8 cellular contexts compared by ENCODE assay signal in genomic region chr6:47479156-47479541, GRCh38. TPM values are rescaled to one million over a fixed set of nuclear protein-coding genes. Genes with fewer than 3 reads are reported as not detected.
DNase-seq lines count a peak whose midpoint lies in the region; TF ChIP-seq lines count a peak whose summit lies in the region.

No MANE protein-coding gene starts in this region.

- H4K20me1 ChIP-seq in DOHH2 (ENCODE audit: control insufficient read depth, insufficient read depth, low read depth, low read length) (peaks cover 12% of the 10 kb centered on the region; the same call in 1 of the 2 replicates), OCI-LY7 (ENCODE audit: insufficient read depth, low read length) (peaks cover 42% of the 10 kb centered on the region)

- peaks cover 75% of the 10 kb centered on the region for H3K79me2 ChIP-seq in DOHH2 (ENCODE audit: control insufficient read depth, low read length)
- H3K79me2 ChIP-seq in OCI-LY7 (ENCODE audit: insufficient read depth, low read depth, low read length) = peaks cover 92% of the 10 kb centered on the region

- peak overlapping the region; percentile 92 for H3K27ac ChIP-seq in DOHH2 (ENCODE audit: low read depth, low read length)
- peak overlapping the region; percentile 97 for H3K27ac ChIP-seq in OCI-LY7 (ENCODE audit: low read depth, low read length, poor library complexity, severe bottlenecking)

- H3K4me1 Mint-ChIP-seq in endothelial cell (ENCODE audit: unreplicated experiment) = peaks cover 37% of the 10 kb centered on the region

- no peaks in the 10 kb centered on the region for H3K9me2 ChIP-seq in DOHH2 (replicated peaks; ENCODE audit: control insufficient read depth, low read length)
- H3K9me2 ChIP-seq in OCI-LY7 (ENCODE audit: insufficient read depth, low read length) = no peaks in the 10 kb centered on the region

- DNase-seq in OCI-LY7 (ENCODE audit: low spot score) (peak; percentile 55), endothelial cell (ENCODE audit: low spot score) (no peak), cerebellum (ENCODE audit: low spot score) (no peak), cerebellar nuclear complex (lab: John Stamatoyannopoulos, UW) (no peak), COR-L47 (lab: John Stamatoyannopoulos, UW) (no peak)
- no peak for DNase-seq in stimulated activated CD4-positive, alpha-beta T cell treated with anti-CD3 and anti-CD28 coated beads, Interleukin-4, amount 100 ng/mL, for 24 hours

- peak overlapping the region; percentile 99 for H3K4me3 Mint-ChIP-seq in endothelial cell (ENCODE audit: unreplicated experiment)

- H3K27ac Mint-ChIP-seq in endothelial cell (ENCODE audit: unreplicated experiment) = peak overlapping the region; percentile 97

- H3K4me1 ChIP-seq in DOHH2 (ENCODE audit: control insufficient read depth, low read length) (peaks cover 56% of the 10 kb centered on the region), OCI-LY7 (ENCODE audit: insufficient read depth, low read length, poor library complexity, severe bottlenecking) (peaks cover 63% of the 10 kb centered on the region), neuron (ENCODE audit: insufficient read depth, low read length) (peaks cover 11% of the 10 kb centered on the region)

- peaks cover 3% of the 10 kb centered on the region for H3K36me3 Mint-ChIP-seq in endothelial cell (ENCODE audit: low read depth, unreplicated experiment)

- H3K27me3 ChIP-seq in DOHH2 (ENCODE audit: control insufficient read depth, low read length) (no peaks in the 10 kb centered on the region), neuron (ENCODE audit: insufficient read depth, low read length) (peaks cover 12% of the 10 kb centered on the region)

- H3K4me3 ChIP-seq in DOHH2 (ENCODE audit: low read length) (peak overlapping the region; percentile 73), OCI-LY7 (ENCODE audit: low read depth, low read length, poor library complexity, severe bottlenecking) (peak overlapping the region; percentile 81), neuron (ENCODE audit: low read length) (peak overlapping the region; percentile 59)

- no TSS peak for BruUV-seq in OCI-LY7 (replicated peaks; lab: Mats Ljungman, UMichigan)

- H3K9me3 ChIP-seq in DOHH2 (ENCODE audit: control insufficient read depth, insufficient read depth, low read length) = no peaks in the 10 kb centered on the region
- H3K9me3 ChIP-seq in OCI-LY7 (ENCODE audit: low read length) = no peaks in the 10 kb centered on the region
- H3K9me3 ChIP-seq in neuron (ENCODE audit: low read length) = no peaks in the 10 kb centered on the region

- intact Hi-C loops in OCI-LY7 (cut with micrococcal nuclease; ENCODE audit: unreplicated experiment) = loop anchor here (5.0 kb wide), 3 partner anchors 172 to 842 kb away; partner anchors contain the start of genes CYP39A1, SLC25A27 and TNFRSF21

- POLR2A ChIA-PET in OCI-LY7 (lab: Charles Lee) = interaction anchor here (0.6 to 4.1 kb wide), 21 partner anchors 9 to 142 kb away, joined by 3 to 34 read pairs (median 4); no protein-coding TSS in a partner anchor

- no peak overlapping the region for H2AFZ ChIP-seq in OCI-LY7 (ENCODE audit: low read length)
- H2AFZ ChIP-seq in neuron (ENCODE audit: low read depth, low read length) = peak overlapping the region; percentile 51

- H3F3A ChIP-seq in DOHH2 (ENCODE audit: control insufficient read depth, insufficient read depth) = peaks cover 7% of the 10 kb centered on the region; the same call in 1 of the 2 replicates

- H3K4me2 ChIP-seq in DOHH2 (ENCODE audit: low read length) (peak overlapping the region; percentile 75), OCI-LY7 (ENCODE audit: low read length) (peak overlapping the region; percentile 76)

- H3K9me3 Mint-ChIP-seq in endothelial cell (ENCODE audit: unreplicated experiment) = no peaks in the 10 kb centered on the region

- CTCF ChIA-PET in OCI-LY7 (lab: Charles Lee; ENCODE audit: unreplicated experiment) = no interaction called here

- H3K36me3 ChIP-seq in DOHH2 (ENCODE audit: control insufficient read depth, low read length) = peaks cover 7% of the 10 kb centered on the region; the same call in 1 of the 2 replicates
- peaks cover 8% of the 10 kb centered on the region; the same call in 1 of the 2 replicates for H3K36me3 ChIP-seq in OCI-LY7 (ENCODE audit: insufficient read depth, low read length)
- no peaks in the 10 kb centered on the region for H3K36me3 ChIP-seq in neuron (ENCODE audit: insufficient read depth, low read length)

- TF ChIP-seq CTCF in DOHH2 (IDR thresholded peaks at IDR 0.05; ENCODE audit: low read depth, low read length, poor library complexity, severe bottlenecking) = no peak
- 0 out of 2 replicates have a peak, but pooled peaks have one; percentile 0 for TF ChIP-seq CTCF in OCI-LY7 (conservative IDR thresholded peaks at IDR 0.05; ENCODE audit: low read length)
- no peak for TF ChIP-seq CTCF in endothelial cell (IDR thresholded peaks at IDR 0.05; ENCODE audit: unreplicated experiment)

- H3K27me3 Mint-ChIP-seq in endothelial cell (ENCODE audit: unreplicated experiment) = peaks cover 8% of the 10 kb centered on the region

RNA-seq across cellular contexts. Expression of gene CD2AP, which starts 1.6 kb away (rescaled TPM):
- total RNA-seq in OCI-LY7 (2014; rRNA removed; shearing (Covaris generic)) = 26.6 and 30.0 TPM in 2 replicates
- 58.0 and 61.7 TPM in 2 replicates for total RNA-seq in OCI-LY7 (2022)
- 40.3 TPM for total RNA-seq in endothelial cell (ENCODE audit: unreplicated experiment)
- total RNA-seq in cerebellum = 20.2 TPM
